ENCODE assay signal across 8 cellular contexts in genomic region chr11:121465709-121466062, GRCh38. TPM values are rescaled to one million over a fixed set of nuclear protein-coding genes. Genes with fewer than 3 reads are reported as not detected.
A peak's percentile ranks its signal among the peaks of the same experiment; 100 is the strongest.
DNase-seq lines count a peak whose midpoint lies in the region; ATAC-seq and TF ChIP-seq lines count a peak whose summit lies in the region.
"Had no signal": no experiment of that assay in that cellular context is flagged by ENCODE, and none has a peak within 500 bp of the region (broad histone marks: within the 10 kb centered on the region; RNA-seq: fewer than 3 reads in every experiment).

No MANE protein-coding gene starts in this region.

- peak overlapping the region; percentile 50 for H3K9ac ChIP-seq in iPS-15b (ENCODE audit: low read depth, low read length)

- H3K27me3 Mint-ChIP-seq in activated CD8-positive, alpha-beta T cell treated with anti-CD3 and anti-CD28 coated beads for 36 hours = no peaks in the 10 kb centered on the region
- no peaks in the 10 kb centered on the region for H3K27me3 Mint-ChIP-seq in stimulated activated naive CD8-positive, alpha-beta T cell treated with anti-CD3 and anti-CD28 coated beads, Interleukin-15, Interleukin-2, amounts not matched to agents 100 ng/mL and 50 ng/mL, for 24 hours

- H3K4me1 ChIP-seq in HEK293 (ENCODE audit: control insufficient read depth, insufficient read depth, low read length) = peaks cover 12% of the 10 kb centered on the region
- peaks cover 43% of the 10 kb centered on the region for H3K4me1 ChIP-seq in iPS-15b (ENCODE audit: control insufficient read depth, insufficient read depth, low read length)

- H3K4me3 ChIP-seq in HEK293 (ENCODE audit: low read depth, low read length) = no peak overlapping the region
- no peak overlapping the region for H3K4me3 ChIP-seq in iPS-15b (ENCODE audit: low read depth, low read length)
- H3K4me3 ChIP-seq: tibial nerve had no signal

- no peaks in the 10 kb centered on the region for H3K9me3 Mint-ChIP-seq in activated CD8-positive, alpha-beta T cell treated with anti-CD3 and anti-CD28 coated beads for 36 hours
- no peaks in the 10 kb centered on the region for H3K9me3 Mint-ChIP-seq in stimulated activated naive CD8-positive, alpha-beta T cell treated with anti-CD3 and anti-CD28 coated beads, Interleukin-15, Interleukin-2, amounts not matched to agents 100 ng/mL and 50 ng/mL, for 24 hours

- DNase-seq in activated CD8-positive, alpha-beta T cell treated with anti-CD3 and anti-CD28 coated beads for 36 hours = no peak
- no peak for DNase-seq in cardiac septum (ENCODE audit: low spot score)
- DNase-seq in stimulated activated CD4-positive, alpha-beta T cell treated with anti-CD3 and anti-CD28 coated beads, Interleukin-2, amount 100 ng/mL, for 48 hours = no peak

- peaks cover 27% of the 10 kb centered on the region for H3K36me3 Mint-ChIP-seq in activated CD8-positive, alpha-beta T cell treated with anti-CD3 and anti-CD28 coated beads for 36 hours (ENCODE audit: low read depth)
- peaks cover 12% of the 10 kb centered on the region for H3K36me3 Mint-ChIP-seq in stimulated activated naive CD8-positive, alpha-beta T cell treated with anti-CD3 and anti-CD28 coated beads, Interleukin-15, Interleukin-2, amounts not matched to agents 100 ng/mL and 50 ng/mL, for 24 hours (ENCODE audit: low read depth)

- no peak for TF ChIP-seq CTCF in HEK293 (tag by site-specific recombination; IDR thresholded peaks at IDR 0.05)
- no peak for TF ChIP-seq CTCF in activated CD8-positive, alpha-beta T cell treated with anti-CD3 and anti-CD28 coated beads for 36 hours (IDR thresholded peaks at IDR 0.05)

- H3K36me3 ChIP-seq in HEK293 (ENCODE audit: control insufficient read depth in 2 of 2, insufficient read depth in 1 of 2, low read length in 2 of 2) = no peaks in the 10 kb centered on the region
- H3K36me3 ChIP-seq in iPS-15b (ENCODE audit: control insufficient read depth, insufficient read depth, low read length) = no peaks in the 10 kb centered on the region
- H3K36me3 ChIP-seq: tibial nerve had no signal

- H3K27me3 ChIP-seq in iPS-15b (ENCODE audit: control insufficient read depth, insufficient read depth, low read length) = no peaks in the 10 kb centered on the region

- H3K4me3 Mint-ChIP-seq in activated CD8-positive, alpha-beta T cell treated with anti-CD3 and anti-CD28 coated beads for 36 hours = peak overlapping the region; percentile 62
- peak overlapping the region; percentile 68 for H3K4me3 Mint-ChIP-seq in stimulated activated naive CD8-positive, alpha-beta T cell treated with anti-CD3 and anti-CD28 coated beads, Interleukin-15, Interleukin-2, amounts not matched to agents 100 ng/mL and 50 ng/mL, for 24 hours

- no peak for ATAC-seq in activated CD8-positive, alpha-beta T cell treated with anti-CD3 and anti-CD28 coated beads for 36 hours
- ATAC-seq in HG03280 (IDR thresholded peaks at IDR 0.05; ENCODE audit: unreplicated experiment) = no peak

- peaks cover 94% of the 10 kb centered on the region for H3K4me1 Mint-ChIP-seq in activated CD8-positive, alpha-beta T cell treated with anti-CD3 and anti-CD28 coated beads for 36 hours (ENCODE audit: low read depth)
- peaks cover 100% of the 10 kb centered on the region for H3K4me1 Mint-ChIP-seq in stimulated activated naive CD8-positive, alpha-beta T cell treated with anti-CD3 and anti-CD28 coated beads, Interleukin-15, Interleukin-2, amounts not matched to agents 100 ng/mL and 50 ng/mL, for 24 hours (ENCODE audit: low read depth)

- H3K27ac ChIP-seq in HEK293 (ENCODE audit: extremely low read depth, low read depth, low read length) = peak overlapping the region; percentile 30

- H3K9me3 ChIP-seq in HEK293 (ENCODE audit: control insufficient read depth, insufficient read depth, low read depth, low read length) (no peaks in the 10 kb centered on the region), iPS-15b (ENCODE audit: control insufficient read depth, insufficient read depth, low read length) (no peaks in the 10 kb centered on the region)
- H3K9me3 ChIP-seq: tibial nerve had no signal

- intact Hi-C loops in activated CD8-positive, alpha-beta T cell treated with anti-CD3 and anti-CD28 coated beads for 36 hours (cut with micrococcal nuclease) = loop anchor here (2.0 to 10.0 kb wide), 4 partner anchors 15 to 99 kb away; no protein-coding TSS in a partner anchor
- intact Hi-C loops in cardiac septum (cut with DNase I) = loop anchor here (10.0 kb wide), 1 partner anchor 81 kb away; no protein-coding TSS in a partner anchor

- peak overlapping the region; percentile 98 for H3K27ac Mint-ChIP-seq in activated CD8-positive, alpha-beta T cell treated with anti-CD3 and anti-CD28 coated beads for 36 hours
- H3K27ac Mint-ChIP-seq in stimulated activated naive CD8-positive, alpha-beta T cell treated with anti-CD3 and anti-CD28 coated beads, Interleukin-15, Interleukin-2, amounts not matched to agents 100 ng/mL and 50 ng/mL, for 24 hours = peak overlapping the region; percentile 97

- CTCF ChIA-PET in HEK293 (lab: Yijun Ruan, JAX) = no interaction called here
- CTCF ChIA-PET in activated CD8-positive, alpha-beta T cell treated with anti-CD3 and anti-CD28 coated beads for 36 hours (lab: Charles Lee) = interaction anchor here (0.9 to 8.1 kb wide), 8 partner anchors 9 to 126 kb away, joined by 3 to 78 read pairs (median 4); partner anchors contain the start of genes SORL1 and SORL1-AS1

- POLR2A ChIA-PET in HEK293 (lab: Yijun Ruan, JAX) = interaction anchor here (1.3 to 2.4 kb wide), 2 partner anchors 9 to 14 kb away, joined by 7 to 11 read pairs; partner anchors contain the start of genes SORL1 and SORL1-AS1
- POLR2A ChIA-PET in activated CD8-positive, alpha-beta T cell treated with anti-CD3 and anti-CD28 coated beads for 36 hours (lab: Charles Lee) = interaction anchor here (0.9 to 9.4 kb wide), 4 partner anchors 12 to 173 kb away, joined by 4 to 180 read pairs (median 5); partner anchors contain the start of genes SC5D, SORL1 and SORL1-AS1

TF ChIP-seq in HEK293, 187 proteins besides CTCF, POLR2A, EP300 and RAD21:
- TF ChIP-seq KLF9 (tag by site-specific recombination; IDR thresholded peaks at IDR 0.05; ENCODE audit: low read depth) (no peak), ZNF624 (tag by site-specific recombination; IDR thresholded peaks at IDR 0.05) (no peak), PATZ1 (tag by site-specific recombination; IDR thresholded peaks at IDR 0.05) (peak; percentile 34), ZBTB20 (tag by site-specific recombination; IDR thresholded peaks at IDR 0.05) (peak; percentile 87), KLF8 (tag by site-specific recombination; IDR thresholded peaks at IDR 0.05) (peak; percentile 47; the same call in 1 of the 2 replicates), ZNF777 (tag by site-specific recombination; IDR thresholded peaks at IDR 0.05; ENCODE audit: borderline replicate concordance) (no peak), GLIS1 (tag by site-specific recombination; IDR thresholded peaks at IDR 0.05) (peak; percentile 51; the same call in 1 of the 2 replicates), KLF1 (tag by site-specific recombination; IDR thresholded peaks at IDR 0.05) (peak; percentile 86)

RNA-seq across cellular contexts. Expression of gene SORL1, which starts 13.6 kb away (rescaled TPM):
- 10 to 100 TPM; 61.1 to 64.6 TPM for total RNA-seq in activated CD8-positive, alpha-beta T cell treated with anti-CD3 and anti-CD28 coated beads for 36 hours
- total RNA-seq in cardiac septum = 8.0 TPM
